In the genomic region with DNA sequence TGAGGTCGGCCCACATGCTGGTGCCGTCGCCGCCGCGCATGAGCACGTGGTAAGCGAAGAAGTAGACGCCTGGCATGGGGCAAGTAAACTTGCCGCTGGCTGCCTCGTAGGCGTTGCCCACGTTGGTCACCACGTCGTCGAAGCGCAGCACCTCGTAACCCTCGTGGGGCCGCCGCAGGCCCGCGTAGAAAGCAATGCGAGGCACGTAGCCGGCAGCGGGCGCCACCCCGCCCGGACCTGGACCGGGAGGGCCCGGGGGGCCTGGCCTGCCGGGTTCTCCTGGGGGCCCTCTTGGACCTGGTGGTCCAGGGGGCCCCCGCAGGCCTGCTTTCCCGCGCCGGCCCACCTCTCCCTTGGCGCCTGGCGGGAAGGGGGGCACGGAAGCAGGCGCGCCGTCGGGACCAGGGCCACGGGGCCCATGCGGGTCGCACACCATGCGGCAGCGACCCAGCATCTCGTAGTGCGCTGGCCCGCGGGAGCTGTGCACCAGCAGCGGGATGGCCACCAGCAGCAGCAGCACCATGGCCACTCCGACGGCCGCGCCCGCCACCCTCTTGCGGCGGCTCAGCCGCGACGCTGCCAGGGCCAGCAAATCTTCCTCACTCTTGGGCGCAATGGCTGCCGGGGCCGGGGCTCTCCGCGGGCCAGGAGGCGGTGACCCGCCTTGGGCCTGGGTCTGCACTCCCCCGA, we compare ENCODE assay signal across 1 cellular context.
TF ChIP-seq lines count a peak whose summit lies in the region.

No MANE protein-coding gene starts in this region.

TF ChIP-seq in A549, 52 proteins besides CTCF, POLR2A, EP300 and RAD21:
- TF ChIP-seq MAZ (IDR thresholded peaks at IDR 0.05; ENCODE audit: borderline replicate concordance, low read depth, low read length), result no peak
